Comparison of ENCODE assay signal across 2 cellular contexts in genomic region chr11:67551697-67552096, GRCh38. TPM values are rescaled to one million over a fixed set of nuclear protein-coding genes. Genes with fewer than 3 reads are reported as not detected.
"Had no signal": no experiment of that assay in that cellular context is flagged by ENCODE, and none has a peak within 500 bp of the region (broad histone marks: within the 10 kb centered on the region; RNA-seq: fewer than 3 reads in every experiment).

No MANE protein-coding gene starts in this region.

RNA-seq across cellular contexts. Expression of gene CABP2, which starts 28.5 kb away (rescaled TPM):
- total RNA-seq: G401, GM12878 had no signal
- polyA plus RNA-seq: GM12878 had no signal
